10 cellular contexts compared by ENCODE assay signal in genomic region chr3:71416868-71417267, GRCh38.
DNase-seq lines count a peak whose midpoint lies in the region; ATAC-seq, FAIRE-seq and TF ChIP-seq lines count a peak whose summit lies in the region.
"Had no signal": no experiment of that assay in that cellular context is flagged by ENCODE, and none has a peak within 500 bp of the region (broad histone marks: within the 10 kb centered on the region; RNA-seq: fewer than 3 reads in every experiment).

No MANE protein-coding gene starts in this region.

- peaks cover 8% of the 10 kb centered on the region for H3K36me3 Mint-ChIP-seq in activated CD4-positive, alpha-beta T cell treated with anti-CD3 and anti-CD28 coated beads for 36 hours (ENCODE audit: low read depth)
- peaks cover 3 to 4% of the 10 kb centered on the region in 2 donors for H3K36me3 Mint-ChIP-seq in CD14-positive monocyte

- peak overlapping the region; percentile 35 for H3K27ac ChIP-seq in effector memory CD4-positive, alpha-beta T cell (ENCODE audit: insufficient read depth, low read length, poor library complexity, severe bottlenecking)

- H3K27ac Mint-ChIP-seq in activated CD4-positive, alpha-beta T cell treated with anti-CD3 and anti-CD28 coated beads for 36 hours = peak overlapping the region; percentile 34
- H3K27ac Mint-ChIP-seq in CD14-positive monocyte = peak overlapping the region in 1 of 7 donors; percentile 19

- intact Hi-C loops in activated CD4-positive, alpha-beta T cell treated with anti-CD3 and anti-CD28 coated beads for 36 hours (cut with DNase I, micrococcal nuclease) = no loop called here
- intact Hi-C loops in CD14-positive monocyte (cut with micrococcal nuclease) = no loop called here

- ATAC-seq in activated CD4-positive, alpha-beta T cell treated with anti-CD3 and anti-CD28 coated beads for 36 hours = peak; percentile 15
- ATAC-seq in GM21528 (IDR thresholded peaks at IDR 0.05; ENCODE audit: low FRiP score, unreplicated experiment) = no peak

- DNase-seq in activated CD4-positive, alpha-beta T cell treated with anti-CD3 and anti-CD28 coated beads for 36 hours = peak; percentile 64
- DNase-seq in activated CD4-positive, alpha-beta T cell treated with anti-CD3 and anti-CD28 coated beads, Interleukin-2, amount 50 U/mL, for 4 hours = no peak
- DNase-seq in OCI-M1 (lab: John Stamatoyannopoulos, UW) (peak; percentile 40), GM19239 (ENCODE audit: insufficient read length, low spot score) (no peak), CD14-positive monocyte (ENCODE audit: low spot score) (no peak)
- no peak for DNase-seq in effector memory CD4-positive, alpha-beta T cell
- DNase-seq in stimulated activated CD4-positive, alpha-beta T cell treated with anti-CD3 and anti-CD28 coated beads, Interleukin-4, amount 100 ng/mL, for 24 hours = peak; percentile 46
- DNase-seq: COR-L47, MV-4-11 had no signal

- no peaks in the 10 kb centered on the region for H3K27me3 ChIP-seq in effector memory CD4-positive, alpha-beta T cell (replicated peaks; ENCODE audit: control insufficient read depth, insufficient read depth, low read length, poor library complexity, severe bottlenecking)

- no peaks in the 10 kb centered on the region for H3K36me3 ChIP-seq in effector memory CD4-positive, alpha-beta T cell (ENCODE audit: control insufficient read depth, insufficient read depth, low read length)

- POLR2A ChIA-PET in activated CD4-positive, alpha-beta T cell treated with anti-CD3 and anti-CD28 coated beads for 36 hours (lab: Charles Lee) = interaction anchor here (0.9 kb wide), 1 partner anchor 19 kb away, joined by 3 read pairs; no protein-coding TSS in a partner anchor

- CTCF ChIA-PET in activated CD4-positive, alpha-beta T cell treated with anti-CD3 and anti-CD28 coated beads for 36 hours (lab: Charles Lee) = interaction anchor here (0.6 to 2.1 kb wide), 11 partner anchors 11 to 796 kb away, joined by 3 to 12 read pairs (median 4); no protein-coding TSS in a partner anchor

- no peak for FAIRE-seq in GM19239 (lab: Jason Lieb, UNC)

- no peaks in the 10 kb centered on the region for H3K9me3 ChIP-seq in effector memory CD4-positive, alpha-beta T cell (ENCODE audit: control insufficient read depth, low read length)

- H3K9me3 Mint-ChIP-seq in activated CD4-positive, alpha-beta T cell treated with anti-CD3 and anti-CD28 coated beads for 36 hours (ENCODE audit: low read depth) = no peaks in the 10 kb centered on the region
- H3K9me3 Mint-ChIP-seq in CD14-positive monocyte = no peaks in the 10 kb centered on the region

- peaks cover 37% of the 10 kb centered on the region for H3K4me1 ChIP-seq in effector memory CD4-positive, alpha-beta T cell (ENCODE audit: control insufficient read depth, insufficient read depth, low read length, poor library complexity, severe bottlenecking)

- TF ChIP-seq CTCF in CD14-positive monocyte (IDR thresholded peaks at IDR 0.05) = no peak

- peaks cover 94% of the 10 kb centered on the region for H3K4me1 Mint-ChIP-seq in activated CD4-positive, alpha-beta T cell treated with anti-CD3 and anti-CD28 coated beads for 36 hours
- peaks cover 37% of the 10 kb centered on the region for H3K4me1 Mint-ChIP-seq in CD14-positive monocyte

- no peaks in the 10 kb centered on the region for H3K27me3 Mint-ChIP-seq in activated CD4-positive, alpha-beta T cell treated with anti-CD3 and anti-CD28 coated beads for 36 hours
- H3K27me3 Mint-ChIP-seq in CD14-positive monocyte (ENCODE audit: low read depth in 3 of 3) = peaks cover 0 to 2% (median 0%) of the 10 kb centered on the region in 3 donors

- no peak overlapping the region for H3K4me3 ChIP-seq in effector memory CD4-positive, alpha-beta T cell (ENCODE audit: insufficient read depth, low read depth, low read length, poor library complexity, severe bottlenecking)

- H3K4me3 Mint-ChIP-seq in activated CD4-positive, alpha-beta T cell treated with anti-CD3 and anti-CD28 coated beads for 36 hours = peak overlapping the region; percentile 51
- no peak overlapping the region for H3K4me3 Mint-ChIP-seq in CD14-positive monocyte

Comparison
In these comparisons a context has a peak if more than half of its experiments do, and no peak if none do; other contexts are left out.
1. DNase-seq: peak in activated CD4-positive, alpha-beta T cell treated with anti-CD3 and anti-CD28 coated beads for 36 hours (single experiment), OCI-M1 (single experiment) and stimulated activated CD4-positive, alpha-beta T cell treated with anti-CD3 and anti-CD28 coated beads, Interleukin-4, amount 100 ng/mL, for 24 hours (single experiment); none in activated CD4-positive, alpha-beta T cell treated with anti-CD3 and anti-CD28 coated beads, Interleukin-2, amount 50 U/mL, for 4 hours (0 of 2), effector memory CD4-positive, alpha-beta T cell (0 of 3), GM19239 (single experiment) and CD14-positive monocyte (single experiment).